ENCODE assay signal across 8 cellular contexts in the genomic region with DNA sequence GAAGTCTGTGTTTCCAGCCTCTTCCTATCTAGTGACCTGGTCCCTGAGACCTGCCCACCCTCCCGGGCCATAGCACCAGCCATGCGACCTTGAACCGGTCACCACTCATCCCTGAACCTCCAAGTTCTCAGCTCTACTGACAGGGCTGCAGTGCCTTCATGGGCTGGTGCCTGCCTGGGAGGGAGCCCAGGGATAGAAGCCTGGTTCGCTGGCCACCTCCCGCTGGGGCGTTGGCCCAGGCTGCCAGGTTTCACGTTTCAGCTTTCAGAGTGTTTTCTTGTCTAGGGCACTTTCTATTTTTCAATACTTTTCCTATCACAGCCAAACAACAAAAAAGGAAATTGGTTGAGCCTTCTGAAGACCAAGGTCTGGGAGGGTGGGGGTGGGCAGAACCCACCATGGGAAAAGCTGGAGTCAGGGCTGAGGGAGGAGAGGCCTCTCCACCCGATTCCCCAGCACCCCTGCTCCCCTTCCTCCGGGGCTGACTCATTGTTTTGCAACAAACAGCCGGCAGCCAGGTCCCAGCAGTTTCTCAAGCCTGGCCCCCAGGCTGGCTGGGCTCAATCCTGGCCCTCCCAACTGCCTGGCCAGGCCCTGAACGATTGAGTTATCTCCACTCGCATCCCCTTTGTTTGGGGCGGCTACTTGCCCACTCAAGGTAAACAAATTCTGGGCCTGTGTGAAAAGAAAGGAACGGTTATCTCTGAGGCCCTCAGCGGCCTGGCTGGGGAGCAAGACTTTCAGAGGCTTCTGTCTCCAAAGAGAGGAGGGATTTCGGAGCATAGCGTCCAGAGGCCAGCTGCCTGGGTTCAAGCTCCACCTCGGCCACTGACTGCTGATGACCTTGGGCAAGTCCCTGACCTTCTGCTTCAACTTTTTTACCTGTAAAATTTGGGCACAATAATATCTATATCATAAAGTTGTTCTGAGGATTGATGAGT. TPM values are rescaled to one million over a fixed set of nuclear protein-coding genes. Genes with fewer than 3 reads are reported as not detected.
DNase-seq lines count a peak whose midpoint lies in the region; ATAC-seq and TF ChIP-seq lines count a peak whose summit lies in the region.

No MANE protein-coding gene starts in this region.

- H3K36me3 Mint-ChIP-seq in activated CD8-positive, alpha-beta T cell treated with anti-CD3 and anti-CD28 coated beads for 36 hours (ENCODE audit: low read depth), result peaks cover 9% of the 10 kb centered on the region
- H3K36me3 Mint-ChIP-seq in natural killer cell, result no peaks in the 10 kb centered on the region

- peaks cover 8% of the 10 kb centered on the region for H3K9me3 Mint-ChIP-seq in activated CD8-positive, alpha-beta T cell treated with anti-CD3 and anti-CD28 coated beads for 36 hours
- H3K9me3 Mint-ChIP-seq in natural killer cell, result no peaks in the 10 kb centered on the region

- POLR2A ChIA-PET in activated CD8-positive, alpha-beta T cell treated with anti-CD3 and anti-CD28 coated beads for 36 hours (lab: Charles Lee), result interaction anchor here (0.8 to 19.8 kb wide), 7 partner anchors 8 to 47 kb away, joined by 3 to 252 read pairs (median 4); a partner anchor contains a TSS

- no peak overlapping the region for H3K4me3 Mint-ChIP-seq in activated CD8-positive, alpha-beta T cell treated with anti-CD3 and anti-CD28 coated beads for 36 hours
- no peak overlapping the region for H3K4me3 Mint-ChIP-seq in natural killer cell

- peaks cover 60% of the 10 kb centered on the region for H3K4me1 Mint-ChIP-seq in activated CD8-positive, alpha-beta T cell treated with anti-CD3 and anti-CD28 coated beads for 36 hours (ENCODE audit: low read depth)
- peaks cover 33 to 58% of the 10 kb centered on the region in 2 donors for H3K4me1 Mint-ChIP-seq in natural killer cell

- peak overlapping the region; percentile 47 for H3K4me3 ChIP-seq in NB4 (ENCODE audit: low read depth, low read length)

- intact Hi-C loops in activated CD8-positive, alpha-beta T cell treated with anti-CD3 and anti-CD28 coated beads for 36 hours (cut with micrococcal nuclease), result no loop called here
- intact Hi-C loops in natural killer cell (cut with micrococcal nuclease), result no loop called here

- H3K27me3 Mint-ChIP-seq in activated CD8-positive, alpha-beta T cell treated with anti-CD3 and anti-CD28 coated beads for 36 hours, result no peaks in the 10 kb centered on the region
- no peaks in the 10 kb centered on the region for H3K27me3 Mint-ChIP-seq in natural killer cell (ENCODE audit: low read depth in 2 of 2)

- TF ChIP-seq POLR2A in NB4 (IDR thresholded peaks at IDR 0.05; ENCODE audit: extremely low read depth, insufficient read length), result peak; percentile 38

- CTCF ChIA-PET in activated CD8-positive, alpha-beta T cell treated with anti-CD3 and anti-CD28 coated beads for 36 hours (lab: Charles Lee), result interaction anchor here (0.9 to 2.4 kb wide), 6 partner anchors 9 to 52 kb away, joined by 3 to 11 read pairs (median 6); no protein-coding TSS in a partner anchor

- no peak for ATAC-seq in activated CD8-positive, alpha-beta T cell treated with anti-CD3 and anti-CD28 coated beads for 36 hours
- ATAC-seq in natural killer cell (no peak), GM21619 (IDR thresholded peaks at IDR 0.05; ENCODE audit: unreplicated experiment) (no peak), HG02610 (IDR thresholded peaks at IDR 0.05; ENCODE audit: unreplicated experiment) (no peak)

- DNase-seq in DMS79 (lab: John Stamatoyannopoulos, UW), result peak; percentile 58
- DNase-seq in NB4 (ENCODE audit: low read depth), result peak; percentile 98
- DNase-seq in activated CD8-positive, alpha-beta T cell treated with anti-CD3 and anti-CD28 coated beads for 36 hours, result no peak
- DNase-seq in fibroblast of gingiva (ENCODE audit: low read depth), result peak; percentile 93
- DNase-seq in natural killer cell, result no peak
- no peak for DNase-seq in germinal center (ENCODE audit: low spot score)

- peak overlapping the region; percentile 46 for H3K27ac Mint-ChIP-seq in activated CD8-positive, alpha-beta T cell treated with anti-CD3 and anti-CD28 coated beads for 36 hours
- H3K27ac Mint-ChIP-seq in natural killer cell, result peak overlapping the region; percentile 77 to 99

- TF ChIP-seq CTCF in NB4 (IDR thresholded peaks at IDR 0.05; ENCODE audit: low read depth, low read length) (no peak), natural killer cell (IDR thresholded peaks at IDR 0.05) (no peak)
- TF ChIP-seq CTCF in activated CD8-positive, alpha-beta T cell treated with anti-CD3 and anti-CD28 coated beads for 36 hours (IDR thresholded peaks at IDR 0.05), result no peak

RNA-seq across cellular contexts. Expression of a gene that starts 47.5 kb away (rescaled TPM):
- total RNA-seq in activated CD8-positive, alpha-beta T cell treated with anti-CD3 and anti-CD28 coated beads for 36 hours, result 100 to 1,000 TPM; 102 to 106 TPM
- 100 to 1,000 TPM; 376 to 428 (median 418) TPM for total RNA-seq in natural killer cell

Comparison
In these comparisons a context has a peak if more than half of its experiments do, and no peak if none do; other contexts are left out.
1. DNase-seq: peak in DMS79 (single experiment), NB4 (single experiment) and fibroblast of gingiva (single experiment); none in activated CD8-positive, alpha-beta T cell treated with anti-CD3 and anti-CD28 coated beads for 36 hours (single experiment), natural killer cell (single experiment) and germinal center (single experiment).